Comparison of ENCODE assay signal across 7 cellular contexts in genomic region chr14:102541029-102541491, GRCh38. TPM values are rescaled to one million over a fixed set of nuclear protein-coding genes. Genes with fewer than 3 reads are reported as not detected.
DNase-seq lines count a peak whose midpoint lies in the region; ATAC-seq and TF ChIP-seq lines count a peak whose summit lies in the region.
"Not testable (repeated sequence)": the region's sequence is repeated elsewhere in the genome, so short reads cannot be mapped to it uniquely, and the experiment has no call there.

No MANE protein-coding gene starts in this region.

- not testable (repeated sequence) for H3K9me2 ChIP-seq in GM23338 (ENCODE audit: insufficient read depth)

- intact Hi-C loops in A673 (cut with micrococcal nuclease; ENCODE audit: unreplicated experiment): loop anchor here (5.0 kb wide), 1 partner anchor 51 kb away; the partner anchor contains the start of gene RCOR1
- intact Hi-C loops in MCF 10A (cut with micrococcal nuclease): not testable (repeated sequence)

- H3K27ac ChIP-seq in A673 (ENCODE audit: low read depth, low read length, poor library complexity, severe bottlenecking) (peak overlapping the region; percentile 96), RWPE1 (peak overlapping the region; percentile 59; the same call in 1 of the 2 replicates), SK-N-MC (peak overlapping the region; percentile 97)
- not testable (repeated sequence) for H3K27ac ChIP-seq in GM23338 (ENCODE audit: low read depth); foreskin keratinocyte

- ATAC-seq in GM23338; natural killer cell treated with Interleukin-12 subunit alpha and Interleukin-12 subunit beta and Interleukin-15 and Interleukin-18, amount 100 ng/mL, for 72 hours: not testable (repeated sequence)
- peak; percentile 47 for ATAC-seq in foreskin keratinocyte

- peaks cover 16% of the 10 kb centered on the region; the same call in 1 of the 2 replicates for H3F3A ChIP-seq in GM23338 (replicated peaks; ENCODE audit: low read depth)

- CTCF ChIA-PET in A673 (lab: Charles Lee): interaction anchor here (1.8 kb wide), 1 partner anchor 16 kb away, joined by 15 read pairs; no protein-coding TSS in a partner anchor
- CTCF ChIA-PET in RWPE1 (lab: Yijun Ruan, JAX): interaction anchor here (0.6 to 1.2 kb wide), 2 partner anchors 16 to 31 kb away, joined by 4 to 5 read pairs; no protein-coding TSS in a partner anchor
- CTCF ChIA-PET in MCF 10A (lab: Yijun Ruan, JAX): interaction anchor here (0.6 to 1.1 kb wide), 3 partner anchors 13 to 24 kb away, joined by 3 read pairs; no protein-coding TSS in a partner anchor

- H3K27me3 ChIP-seq in A673 (replicated peaks; ENCODE audit: insufficient read depth, low read depth, low read length, poor library complexity); foreskin keratinocyte: not testable (repeated sequence)
- peaks cover 19% of the 10 kb centered on the region for H3K27me3 ChIP-seq in GM23338 (ENCODE audit: insufficient read depth)

- not testable (repeated sequence) for H3K4me3 ChIP-seq in A673 (ENCODE audit: low read depth, low read length, poor library complexity, severe bottlenecking); GM23338
- H3K4me3 ChIP-seq in SK-N-MC: peak overlapping the region; percentile 67

- peak overlapping the region; percentile 73 for H3K9ac ChIP-seq in SK-N-MC (ENCODE audit: insufficient read length)

- H3K36me3 Mint-ChIP-seq in GM23338 (ENCODE audit: low read depth); MCF 10A (ENCODE audit: insufficient read depth, unreplicated experiment); natural killer cell treated with Interleukin-12 subunit alpha and Interleukin-12 subunit beta and Interleukin-15 and Interleukin-18, amount 100 ng/mL, for 72 hours: not testable (repeated sequence)

- H3K9me3 ChIP-seq in A673 (ENCODE audit: low read depth, low read length, poor library complexity, severe bottlenecking); SK-N-MC (ENCODE audit: low read depth, low read length): not testable (repeated sequence)

- not testable (repeated sequence) for BruUV-seq in A673 (replicated peaks; lab: Mats Ljungman, UMichigan); MCF 10A (replicated peaks; lab: Mats Ljungman, UMichigan)

- H3K9me3 Mint-ChIP-seq in GM23338; MCF 10A (ENCODE audit: unreplicated experiment); natural killer cell treated with Interleukin-12 subunit alpha and Interleukin-12 subunit beta and Interleukin-15 and Interleukin-18, amount 100 ng/mL, for 72 hours: not testable (repeated sequence)

- not testable (repeated sequence) for H3K36me3 ChIP-seq in A673 (ENCODE audit: insufficient read depth, low read length, poor library complexity, severe bottlenecking); GM23338 (ENCODE audit: insufficient read depth); SK-N-MC (ENCODE audit: insufficient read depth, low read length)

- TF ChIP-seq CTCF in A673 (conservative IDR thresholded peaks at IDR 0.05; ENCODE audit: low read depth, low read length); GM23338 (conservative IDR thresholded peaks at IDR 0.05; ENCODE audit: low read depth in 2 of 2); RWPE1 (conservative IDR thresholded peaks at IDR 0.05; ENCODE audit: low read depth); MCF 10A (IDR thresholded peaks at IDR 0.05; ENCODE audit: unreplicated experiment); foreskin keratinocyte (conservative IDR thresholded peaks at IDR 0.05): not testable (repeated sequence)

- H3K4me3 Mint-ChIP-seq in GM23338; MCF 10A (ENCODE audit: unreplicated experiment); natural killer cell treated with Interleukin-12 subunit alpha and Interleukin-12 subunit beta and Interleukin-15 and Interleukin-18, amount 100 ng/mL, for 72 hours: not testable (repeated sequence)

- H3K4me1 ChIP-seq in A673 (ENCODE audit: insufficient read depth, low read length, poor library complexity, severe bottlenecking): peaks cover 70% of the 10 kb centered on the region
- H3K4me1 ChIP-seq in GM23338 (ENCODE audit: insufficient read depth); foreskin keratinocyte: not testable (repeated sequence)

- not testable (repeated sequence) for H4K20me1 ChIP-seq in GM23338 (replicated peaks; ENCODE audit: insufficient read depth)

- peaks cover 19% of the 10 kb centered on the region for H3K27me3 Mint-ChIP-seq in GM23338 (ENCODE audit: insufficient read depth, low read depth, poor library complexity)
- not testable (repeated sequence) for H3K27me3 Mint-ChIP-seq in MCF 10A (ENCODE audit: insufficient read depth, unreplicated experiment)
- H3K27me3 Mint-ChIP-seq in natural killer cell treated with Interleukin-12 subunit alpha and Interleukin-12 subunit beta and Interleukin-15 and Interleukin-18, amount 100 ng/mL, for 72 hours: peaks cover 16 to 17% of the 10 kb centered on the region in 2 donors

- peak overlapping the region; percentile 69 for H2AFZ ChIP-seq in GM23338

- H3K4me1 Mint-ChIP-seq in GM23338 (peaks cover 15% of the 10 kb centered on the region), MCF 10A (ENCODE audit: insufficient read depth, unreplicated experiment) (peaks cover 29% of the 10 kb centered on the region)
- H3K4me1 Mint-ChIP-seq in natural killer cell treated with Interleukin-12 subunit alpha and Interleukin-12 subunit beta and Interleukin-15 and Interleukin-18, amount 100 ng/mL, for 72 hours (ENCODE audit: low read depth in 2 of 2): not testable (repeated sequence)

- H3K4me2 ChIP-seq in GM23338: not testable (repeated sequence)

- H3K27ac Mint-ChIP-seq in GM23338; natural killer cell treated with Interleukin-12 subunit alpha and Interleukin-12 subunit beta and Interleukin-15 and Interleukin-18, amount 100 ng/mL, for 72 hours: not testable (repeated sequence)
- H3K27ac Mint-ChIP-seq in MCF 10A (ENCODE audit: low read depth, unreplicated experiment): peak overlapping the region; percentile 35

- POLR2A ChIA-PET in A673 (lab: Charles Lee; ENCODE audit: low non-redundant PET); RWPE1 (lab: Yijun Ruan, JAX; ENCODE audit: low non-redundant PET): not testable (repeated sequence)
- POLR2A ChIA-PET in MCF 10A (lab: Yijun Ruan, JAX): interaction anchor here (0.8 to 2.2 kb wide), 7 partner anchors 9 to 63 kb away, joined by 3 to 13 read pairs (median 7); no protein-coding TSS in a partner anchor

- not testable (repeated sequence) for H3K79me2 ChIP-seq in GM23338 (replicated peaks; ENCODE audit: insufficient read depth)

- not testable (repeated sequence) for DNase-seq in A673 (ENCODE audit: low spot score); GM23338 (ENCODE audit: low spot score); RWPE1 (ENCODE audit: low spot score); SK-N-MC (ENCODE audit: low read depth, low spot score); MCF 10A (ENCODE audit: unreplicated experiment); foreskin keratinocyte
- peak; percentile 46 for DNase-seq in natural killer cell treated with Interleukin-12 subunit alpha and Interleukin-12 subunit beta and Interleukin-15 and Interleukin-18, amount 100 ng/mL, for 72 hours (ENCODE audit: low spot score)

RNA-seq across cellular contexts. Expression of gene ANKRD9, which starts 31.5 kb away (rescaled TPM):
- 28.0 and 35.9 TPM in 2 replicates for total RNA-seq in A673 (2021)
- 73.0 and 95.9 TPM in 2 replicates for total RNA-seq in GM23338 (2014; rRNA removed; shearing (Covaris generic))
- 17.3 and 20.4 TPM in 2 replicates for polyA plus RNA-seq in GM23338 (2016; fragmentation: Nextera tagmentation; extraction: Ambion mirVana)
- total RNA-seq in MCF 10A (2022): 8.4 and 10.2 TPM in 2 replicates
- total RNA-seq in foreskin keratinocyte: 6.7 and 7.8 TPM in 2 replicates
- 9.3 and 9.5 TPM in 2 replicates for polyA plus RNA-seq in foreskin keratinocyte
- 10 to 100 TPM in 1 of 2 donors, 1 to 10 TPM in 1; 7.9 to 12.7 TPM for total RNA-seq in natural killer cell treated with Interleukin-12 subunit alpha and Interleukin-12 subunit beta and Interleukin-15 and Interleukin-18, amount 100 ng/mL, for 72 hours

RNA-seq across cellular contexts. Expression of gene RCOR1, which starts 51.4 kb away (rescaled TPM):
- total RNA-seq in A673 (2021): 97.8 and 102 TPM in 2 replicates
- total RNA-seq in GM23338 (2014; rRNA removed; shearing (Covaris generic)): 24.1 and 26.1 TPM in 2 replicates
- 7.6 and 8.7 TPM in 2 replicates for polyA plus RNA-seq in GM23338 (2016; fragmentation: Nextera tagmentation; extraction: Ambion mirVana)
- 45.6 and 55.9 TPM in 2 replicates for total RNA-seq in MCF 10A (2022)
- total RNA-seq in foreskin keratinocyte: 27.7 and 31.7 TPM in 2 replicates
- polyA plus RNA-seq in foreskin keratinocyte: 9.0 and 9.4 TPM in 2 replicates
- 10 to 100 TPM; 17.1 to 17.5 TPM for total RNA-seq in natural killer cell treated with Interleukin-12 subunit alpha and Interleukin-12 subunit beta and Interleukin-15 and Interleukin-18, amount 100 ng/mL, for 72 hours
